10 cellular contexts compared by ENCODE assay signal in the genomic region with DNA sequence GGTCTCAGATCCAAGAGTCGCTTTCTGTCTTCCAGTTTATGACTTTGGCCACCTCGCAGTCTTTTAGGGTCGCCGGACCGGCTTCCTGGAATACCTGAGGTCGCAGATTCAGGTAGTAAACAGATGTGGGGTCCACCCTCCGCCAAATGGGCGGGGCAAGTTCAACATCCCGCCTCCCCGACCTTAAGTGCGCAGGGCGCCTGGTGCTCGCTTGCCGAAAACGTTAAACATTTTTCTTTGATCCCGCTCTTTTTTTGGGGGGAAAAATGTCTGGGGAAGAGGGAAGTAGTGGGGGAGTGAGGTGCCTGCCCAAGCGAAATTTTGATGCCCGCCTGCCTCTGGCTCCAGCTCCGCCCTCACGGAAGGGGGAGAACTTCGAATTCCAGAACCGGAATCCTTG.
DNase-seq lines count a peak whose midpoint lies in the region; ATAC-seq and TF ChIP-seq lines count a peak whose summit lies in the region.
"Had no signal": no experiment of that assay in that cellular context is flagged by ENCODE, and none has a peak within 500 bp of the region (broad histone marks: within the 10 kb centered on the region; RNA-seq: fewer than 3 reads in every experiment).

No MANE protein-coding gene starts in this region.

- in situ Hi-C loops in HAP-1 (cut with MboI; ENCODE audit: low sequenced_read_pairs): loop anchor here (5.0 kb wide), 1 partner anchor 78 kb away; no protein-coding TSS in a partner anchor

- H3K36me3 ChIP-seq in HAP-1 (replicated peaks) (no peaks in the 10 kb centered on the region), endodermal cell (ENCODE audit: control insufficient read depth, insufficient read depth, low read length) (no peaks in the 10 kb centered on the region), mesodermal cell (ENCODE audit: control insufficient read depth, insufficient read depth, low read length) (no peaks in the 10 kb centered on the region), Caco-2 (ENCODE audit: control insufficient read depth, insufficient read depth, low read length) (no peaks in the 10 kb centered on the region)

- no peak for ATAC-seq in GM21786 (IDR thresholded peaks at IDR 0.05; ENCODE audit: unreplicated experiment)

- 0 to 4% methylated on average over 7 to 22 of the region's 22 CpGs for WGBS in endodermal cell (ENCODE audit: insufficient coverage in 1 of 2, insufficient read length in 1 of 2), 2 experiments
- WGBS in mesodermal cell (ENCODE audit: insufficient coverage in 2 of 2), 2 experiments: 2 to 4% methylated on average over 12 of the region's 22 CpGs

- no peak for TF ChIP-seq CTCF in AG04450 (IDR thresholded peaks at IDR 0.05; ENCODE audit: low read depth, low read length)
- no peak for TF ChIP-seq CTCF in endodermal cell (conservative IDR thresholded peaks at IDR 0.05)
- TF ChIP-seq CTCF in Caco-2 (IDR thresholded peaks at IDR 0.05; ENCODE audit: insufficient read depth in 1 of 2, low read depth in 1 of 2, low read length in 1 of 2, severe bottlenecking in 1 of 2, unreplicated experiment in 1 of 2): no peak

- H3K4me1 Mint-ChIP-seq in endodermal cell (peaks cover 21% of the 10 kb centered on the region), Caco-2 (ENCODE audit: low read depth, unreplicated experiment) (peaks cover 7% of the 10 kb centered on the region)
- H3K4me1 Mint-ChIP-seq: activated CD4-positive, alpha-beta memory T cell treated with anti-CD3 and anti-CD28 coated beads, Interleukin-2, amount 10 ng/mL, durations not matched to agents 7 days and 5 days had no signal

- H3K9me3 ChIP-seq in AG04450 (ENCODE audit: control insufficient read depth, insufficient read depth, low read length) (peaks cover 1% of the 10 kb centered on the region; the same call in 1 of the 2 replicates), HAP-1 (no peaks in the 10 kb centered on the region), endodermal cell (ENCODE audit: control insufficient read depth, low read length) (no peaks in the 10 kb centered on the region), mesodermal cell (ENCODE audit: control insufficient read depth, low read length) (no peaks in the 10 kb centered on the region), Caco-2 (no peaks in the 10 kb centered on the region)

- intact Hi-C loops in Caco-2 (cut with micrococcal nuclease; ENCODE audit: unreplicated experiment): loop anchor here (10.0 kb wide), 1 partner anchor 235 kb away; no protein-coding TSS in a partner anchor

- POLR2A ChIA-PET in AG04450 (lab: Yijun Ruan, JAX): interaction anchor here (0.6 kb wide), 1 partner anchor 687 kb away, joined by 7 read pairs; no protein-coding TSS in a partner anchor
- POLR2A ChIA-PET in Caco-2 (lab: Charles Lee): no interaction called here

- H3K27ac Mint-ChIP-seq in endodermal cell (no peak overlapping the region), Caco-2 (ENCODE audit: unreplicated experiment) (no peak overlapping the region)
- H3K27ac Mint-ChIP-seq: activated CD4-positive, alpha-beta memory T cell treated with anti-CD3 and anti-CD28 coated beads, Interleukin-2, amount 10 ng/mL, durations not matched to agents 7 days and 5 days had no signal

- BruUV-seq in Caco-2 (replicated peaks; lab: Mats Ljungman, UMichigan): no TSS peak

- H3K27ac ChIP-seq in AG04450 (ENCODE audit: low read depth, low read length) (no peak overlapping the region), endodermal cell (ENCODE audit: low read depth, low read length) (no peak overlapping the region), mesodermal cell (ENCODE audit: low read depth, low read length, severe bottlenecking) (no peak overlapping the region)

- H3K4me3 Mint-ChIP-seq in endodermal cell (peak overlapping the region; percentile 62), Caco-2 (ENCODE audit: unreplicated experiment) (no peak overlapping the region)
- H3K4me3 Mint-ChIP-seq: activated CD4-positive, alpha-beta memory T cell treated with anti-CD3 and anti-CD28 coated beads, Interleukin-2, amount 10 ng/mL, durations not matched to agents 7 days and 5 days had no signal

- H3K4me1 ChIP-seq in HAP-1 (peaks cover 4% of the 10 kb centered on the region), endodermal cell (ENCODE audit: control insufficient read depth, insufficient read depth, low read length) (peaks cover 10% of the 10 kb centered on the region), mesodermal cell (ENCODE audit: control insufficient read depth, insufficient read depth, low read length, poor library complexity, severe bottlenecking) (peaks cover 9% of the 10 kb centered on the region), Caco-2 (no peaks in the 10 kb centered on the region)

- no peak for DNase-seq in AG04450 (ENCODE audit: low read depth, low spot score)
- DNase-seq in HAP-1 (ENCODE audit: low spot score in 2 of 2): peak in 1 of 2 experiments; percentile 53
- peak; percentile 87 for DNase-seq in endodermal cell
- DNase-seq in Caco-2: no peak
- no peak for DNase-seq in NCI-H1417 (lab: John Stamatoyannopoulos, UW)
- no peak for DNase-seq in NCI-H1436 (lab: John Stamatoyannopoulos, UW)
- DNase-seq: activated CD4-positive, alpha-beta memory T cell treated with anti-CD3 and anti-CD28 coated beads, Interleukin-2, amount 10 ng/mL, durations not matched to agents 7 days and 5 days; effector CD4-positive, alpha-beta T cell had no signal

- no peaks in the 10 kb centered on the region for H3K36me3 Mint-ChIP-seq in endodermal cell (ENCODE audit: low read depth)
- no peaks in the 10 kb centered on the region for H3K36me3 Mint-ChIP-seq in Caco-2 (ENCODE audit: insufficient read depth, unreplicated experiment)

- H3K27me3 Mint-ChIP-seq in endodermal cell (ENCODE audit: insufficient read depth) (peaks cover 86% of the 10 kb centered on the region), Caco-2 (ENCODE audit: insufficient read depth, unreplicated experiment) (peaks cover 31% of the 10 kb centered on the region)

- peaks cover 3% of the 10 kb centered on the region for H3K9me3 Mint-ChIP-seq in endodermal cell
- no peaks in the 10 kb centered on the region for H3K9me3 Mint-ChIP-seq in Caco-2 (ENCODE audit: unreplicated experiment)
- H3K9me3 Mint-ChIP-seq: activated CD4-positive, alpha-beta memory T cell treated with anti-CD3 and anti-CD28 coated beads, Interleukin-2, amount 10 ng/mL, durations not matched to agents 7 days and 5 days had no signal

- no peak overlapping the region for H3K9ac ChIP-seq in endodermal cell (ENCODE audit: extremely low read depth, low read length, poor library complexity, severe bottlenecking)

- H3K27me3 ChIP-seq in AG04450 (ENCODE audit: control insufficient read depth, insufficient read depth, low read length) (peaks cover 69% of the 10 kb centered on the region), HAP-1 (ENCODE audit: low read depth) (peaks cover 45% of the 10 kb centered on the region), endodermal cell (ENCODE audit: control insufficient read depth, insufficient read depth, low read length, poor library complexity, severe bottlenecking) (peaks cover 85% of the 10 kb centered on the region), Caco-2 (replicated peaks; ENCODE audit: control insufficient read depth, insufficient read depth, low read length) (no peaks in the 10 kb centered on the region)

- peak overlapping the region; percentile 59 for H3K4me3 ChIP-seq in AG04450 (ENCODE audit: low read depth, low read length)
- H3K4me3 ChIP-seq in HAP-1: peak overlapping the region; percentile 33
- peak overlapping the region; percentile 72 for H3K4me3 ChIP-seq in endodermal cell (ENCODE audit: low read length)
- H3K4me3 ChIP-seq in mesodermal cell (ENCODE audit: extremely low read depth, insufficient read depth, low read length, poor library complexity, severe bottlenecking): peak overlapping the region; percentile 8
- no peak overlapping the region for H3K4me3 ChIP-seq in Caco-2 (ENCODE audit: low read depth, low read length)

- CTCF ChIA-PET in AG04450 (lab: Charles Lee): interaction anchor here (0.6 to 3.5 kb wide), 4 partner anchors 20 to 1438 kb away, joined by 3 to 23 read pairs (median 5); no protein-coding TSS in a partner anchor
- CTCF ChIA-PET in Caco-2 (lab: Charles Lee): interaction anchor here (0.7 kb wide), 1 partner anchor 29 kb away, joined by 3 read pairs; no protein-coding TSS in a partner anchor
